In genomic region chr17:76574166-76574565, GRCh38 we compare ENCODE assay signal across 7 cellular contexts. TPM values are rescaled to one million over a fixed set of nuclear protein-coding genes. Genes with fewer than 3 reads are reported as not detected.
"Had no signal": no experiment of that assay in that cellular context is flagged by ENCODE, and none has a peak within 500 bp of the region (broad histone marks: within the 10 kb centered on the region; RNA-seq: fewer than 3 reads in every experiment).

No MANE protein-coding gene starts in this region.

- H3K9me3 Mint-ChIP-seq: GM23338, H9 had no signal

- ATAC-seq: GM23338, K562 had no signal

- H3K4me3 ChIP-seq: GM23338, K562 had no signal

- H3K27ac Mint-ChIP-seq: GM23338 had no signal

- H3K4me3 Mint-ChIP-seq: GM23338 had no signal

- DNase-seq: H9, HCEC 1CT, IMR-90 had no signal

RNA-seq across cellular contexts. Expression of gene ST6GALNAC2, which starts 11.5 kb away (rescaled TPM):
- total RNA-seq: H1, IMR-90, K562 had no signal

RNA-seq across cellular contexts. Expression of gene PRCD, which starts 34.3 kb away (rescaled TPM):
- total RNA-seq: HT-29, IMR-90, K562 had no signal

RNA-seq across cellular contexts. Expression of gene CYGB, which starts 36.7 kb away (rescaled TPM):
- total RNA-seq: HT-29 had no signal
